ENCODE assay signal across 15 cellular contexts in genomic region chr6:169171951-169172350, GRCh38.
DNase-seq lines count a peak whose midpoint lies in the region; ATAC-seq and TF ChIP-seq lines count a peak whose summit lies in the region.
"Had no signal": no experiment of that assay in that cellular context is flagged by ENCODE, and none has a peak within 500 bp of the region (broad histone marks: within the 10 kb centered on the region; RNA-seq: fewer than 3 reads in every experiment).

No MANE protein-coding gene starts in this region.

- TF ChIP-seq CTCF in AG09309 (IDR thresholded peaks at IDR 0.05; ENCODE audit: control insufficient read depth, insufficient read depth, low read depth, low read length, missing control alignments) (no peak), esophagus muscularis mucosa (IDR thresholded peaks at IDR 0.05) (no peak), WTC11 (IDR thresholded peaks at IDR 0.05) (no peak)

- no peak overlapping the region for H3K27ac Mint-ChIP-seq in effector memory CD8-positive, alpha-beta T cell
- no peak overlapping the region for H3K27ac Mint-ChIP-seq in WTC11
- H3K27ac Mint-ChIP-seq: activated T-cell treated with anti-CD3 and anti-CD28 coated beads, Interleukin-2, amount 50 U/mL, for 24 hours had no signal

- H3K18ac ChIP-seq in trophoblast cell (ENCODE audit: low read length), result no peak overlapping the region

- H2BK120ac ChIP-seq in trophoblast cell (ENCODE audit: insufficient read depth, low read length, poor library complexity), result peak overlapping the region; percentile 61

- no peak overlapping the region for H2AK5ac ChIP-seq in trophoblast cell (ENCODE audit: low read length)

- DNase-seq in AG09309 (ENCODE audit: low read depth), result peak; percentile 90
- DNase-seq in MG63, result peak; percentile 74
- peak; percentile 60 for DNase-seq in esophagus muscularis mucosa (ENCODE audit: extremely low spot score)
- DNase-seq in trophoblast cell, result peak; percentile 53 to 64
- DNase-seq in effector memory CD8-positive, alpha-beta T cell, result no peak
- DNase-seq in SW 1271 (lab: John Stamatoyannopoulos, UW), result no peak
- no peak for DNase-seq in activated naive CD4-positive, alpha-beta T cell (lab: John Stamatoyannopoulos, UW)
- DNase-seq in WTC11 (ENCODE audit: low spot score), result no peak
- DNase-seq: activated T-cell treated with anti-CD3 and anti-CD28 coated beads, Interleukin-2, amount 50 U/mL, for 24 hours; effector memory CD4-positive, alpha-beta T cell; GOT3; MM.1S had no signal

- H3K4me1 Mint-ChIP-seq in effector memory CD8-positive, alpha-beta T cell (ENCODE audit: low read depth in 2 of 2), result no peaks in the 10 kb centered on the region
- H3K4me1 Mint-ChIP-seq in WTC11, result peaks cover 6% of the 10 kb centered on the region

- peaks cover 4% of the 10 kb centered on the region; the same call in 1 of the 2 replicates for H3K9me3 ChIP-seq in MG63
- H3K9me3 ChIP-seq in esophagus muscularis mucosa, result no peaks in the 10 kb centered on the region
- H3K9me3 ChIP-seq in trophoblast cell (ENCODE audit: insufficient read depth, low read depth, low read length), result no peaks in the 10 kb centered on the region
- H3K9me3 ChIP-seq: ovary had no signal

- no peak overlapping the region for H3K4me3 Mint-ChIP-seq in effector memory CD8-positive, alpha-beta T cell
- H3K4me3 Mint-ChIP-seq in WTC11, result no peak overlapping the region
- H3K4me3 Mint-ChIP-seq: activated T-cell treated with anti-CD3 and anti-CD28 coated beads, Interleukin-2, amount 50 U/mL, for 24 hours had no signal

- peaks cover 5% of the 10 kb centered on the region for H3K79me2 ChIP-seq in trophoblast cell (ENCODE audit: control insufficient read depth, insufficient read depth, low read length, poor library complexity)

- no peaks in the 10 kb centered on the region for H3K9me3 Mint-ChIP-seq in effector memory CD8-positive, alpha-beta T cell
- H3K9me3 Mint-ChIP-seq in WTC11, result no peaks in the 10 kb centered on the region
- H3K9me3 Mint-ChIP-seq: activated T-cell treated with anti-CD3 and anti-CD28 coated beads, Interleukin-2, amount 50 U/mL, for 24 hours had no signal

- CTCF ChIA-PET in WTC11 (lab: Charles Lee), result no interaction called here

- intact Hi-C loops in esophagus muscularis mucosa (cut with DNase I), result no loop called here

- no peak overlapping the region for H3K4me2 ChIP-seq in trophoblast cell (ENCODE audit: low read length)

- H3K9ac ChIP-seq in trophoblast cell (ENCODE audit: low read length), result no peak overlapping the region

- no peak for ATAC-seq in effector memory CD8-positive, alpha-beta T cell (replicated peaks)
- ATAC-seq in WTC11, result no peak
- ATAC-seq: activated CD4-positive, CD25-positive, alpha-beta regulatory T cell treated with anti-CD3 and anti-CD28 coated beads, Interleukin-2, amount 50 U/mL, for 24 hours had no signal

- H3K36me3 ChIP-seq in MG63 (peaks cover 46% of the 10 kb centered on the region), esophagus muscularis mucosa (no peaks in the 10 kb centered on the region), trophoblast cell (ENCODE audit: control insufficient read depth in 1 of 2, insufficient read depth in 2 of 2, low read length in 2 of 2) (no peaks in the 10 kb centered on the region)
- H3K36me3 ChIP-seq: ovary had no signal

- H3K14ac ChIP-seq in trophoblast cell (ENCODE audit: low read length), result peak overlapping the region; percentile 53

- no peak overlapping the region for H2AFZ ChIP-seq in trophoblast cell (ENCODE audit: insufficient read depth, low read length, poor library complexity)

- peaks cover 25% of the 10 kb centered on the region for H3K79me1 ChIP-seq in trophoblast cell (ENCODE audit: low read length)

- H3K27ac ChIP-seq in esophagus muscularis mucosa (replicated peaks in 1 of 4), result peak overlapping the region in 2 of 4 donors; percentile 18 to 23
- no peak overlapping the region for H3K27ac ChIP-seq in trophoblast cell (ENCODE audit: low read depth, low read length)
- H3K27ac ChIP-seq: C4-2B had no signal

- TF ChIP-seq EP300 in esophagus muscularis mucosa (IDR thresholded peaks at IDR 0.05), result no peak

- TF ChIP-seq POLR2A in esophagus muscularis mucosa (IDR thresholded peaks at IDR 0.05; ENCODE audit: low read depth), result no peak

- H3K27me3 Mint-ChIP-seq in effector memory CD8-positive, alpha-beta T cell, result peaks cover 43 to 58% of the 10 kb centered on the region in 2 donors
- H3K27me3 Mint-ChIP-seq in WTC11 (ENCODE audit: low read depth), result no peaks in the 10 kb centered on the region

- 90% methylated on average over 8 of the region's 8 CpGs for WGBS in esophagus muscularis mucosa
- WGBS in trophoblast cell (ENCODE audit: extremely low coverage, insufficient coverage, insufficient read length), result no CpG with 5 or more reads among the region's 8 CpGs

- peak overlapping the region; percentile 42 for H2BK5ac ChIP-seq in trophoblast cell (ENCODE audit: low read depth, low read length, poor library complexity)

- no peak overlapping the region for H3K4me3 ChIP-seq in AG09309 (ENCODE audit: control insufficient read depth, low read depth, low read length)
- H3K4me3 ChIP-seq in MG63, result no peak overlapping the region
- H3K4me3 ChIP-seq in esophagus muscularis mucosa, result no peak overlapping the region
- no peak overlapping the region for H3K4me3 ChIP-seq in trophoblast cell (ENCODE audit: low read depth, low read length)
- H3K4me3 ChIP-seq: ovary had no signal

- peak overlapping the region; percentile 44 for H3K4ac ChIP-seq in trophoblast cell (ENCODE audit: low read depth, low read length)

- peak overlapping the region; percentile 74 for H2BK12ac ChIP-seq in trophoblast cell (ENCODE audit: low read length)

- peak overlapping the region; percentile 60 for H4K91ac ChIP-seq in trophoblast cell (ENCODE audit: low read depth, low read length)

- H3K4me1 ChIP-seq in esophagus muscularis mucosa, result peaks cover 0 to 15% (median 12%) of the 10 kb centered on the region in 4 donors
- H3K4me1 ChIP-seq in trophoblast cell (ENCODE audit: control insufficient read depth in 1 of 2, insufficient read depth in 2 of 2, low read length in 2 of 2), result peaks cover 18 to 26% of the 10 kb centered on the region in 2 experiments

- no peaks in the 10 kb centered on the region for H3K36me3 Mint-ChIP-seq in effector memory CD8-positive, alpha-beta T cell (ENCODE audit: insufficient read depth)
- H3K36me3 Mint-ChIP-seq in WTC11, result no peaks in the 10 kb centered on the region

- POLR2A ChIA-PET in WTC11 (lab: Charles Lee), result no interaction called here

- no peak overlapping the region for H4K12ac ChIP-seq in trophoblast cell (ENCODE audit: low read depth, low read length)

- H3K23ac ChIP-seq in trophoblast cell (ENCODE audit: low read length), result no peak overlapping the region

- no peak overlapping the region for H4K8ac ChIP-seq in trophoblast cell (ENCODE audit: low read depth, low read length)

- no peaks in the 10 kb centered on the region for H3K27me3 ChIP-seq in MG63
- H3K27me3 ChIP-seq in esophagus muscularis mucosa, result no peaks in the 10 kb centered on the region
- no peaks in the 10 kb centered on the region for H3K27me3 ChIP-seq in trophoblast cell (ENCODE audit: insufficient read depth, low read length)
- H3K27me3 ChIP-seq: ovary had no signal

TF ChIP-seq in WTC11, 78 proteins besides CTCF, POLR2A, EP300 and RAD21:
- TF ChIP-seq ATF3 (CRISPR knock-in tag; conservative IDR thresholded peaks at IDR 0.05), result no peak
- TF ChIP-seq CBFB (CRISPR knock-in tag; IDR thresholded peaks at IDR 0.05; ENCODE audit: low read depth), result no peak
- no peak for TF ChIP-seq ETV6 (CRISPR knock-in tag; IDR thresholded peaks at IDR 0.05)
- no peak for TF ChIP-seq GRHL2 (CRISPR knock-in tag; IDR thresholded peaks at IDR 0.05; ENCODE audit: insufficient replicate concordance, severe bottlenecking)
- TF ChIP-seq, protein P1, sequence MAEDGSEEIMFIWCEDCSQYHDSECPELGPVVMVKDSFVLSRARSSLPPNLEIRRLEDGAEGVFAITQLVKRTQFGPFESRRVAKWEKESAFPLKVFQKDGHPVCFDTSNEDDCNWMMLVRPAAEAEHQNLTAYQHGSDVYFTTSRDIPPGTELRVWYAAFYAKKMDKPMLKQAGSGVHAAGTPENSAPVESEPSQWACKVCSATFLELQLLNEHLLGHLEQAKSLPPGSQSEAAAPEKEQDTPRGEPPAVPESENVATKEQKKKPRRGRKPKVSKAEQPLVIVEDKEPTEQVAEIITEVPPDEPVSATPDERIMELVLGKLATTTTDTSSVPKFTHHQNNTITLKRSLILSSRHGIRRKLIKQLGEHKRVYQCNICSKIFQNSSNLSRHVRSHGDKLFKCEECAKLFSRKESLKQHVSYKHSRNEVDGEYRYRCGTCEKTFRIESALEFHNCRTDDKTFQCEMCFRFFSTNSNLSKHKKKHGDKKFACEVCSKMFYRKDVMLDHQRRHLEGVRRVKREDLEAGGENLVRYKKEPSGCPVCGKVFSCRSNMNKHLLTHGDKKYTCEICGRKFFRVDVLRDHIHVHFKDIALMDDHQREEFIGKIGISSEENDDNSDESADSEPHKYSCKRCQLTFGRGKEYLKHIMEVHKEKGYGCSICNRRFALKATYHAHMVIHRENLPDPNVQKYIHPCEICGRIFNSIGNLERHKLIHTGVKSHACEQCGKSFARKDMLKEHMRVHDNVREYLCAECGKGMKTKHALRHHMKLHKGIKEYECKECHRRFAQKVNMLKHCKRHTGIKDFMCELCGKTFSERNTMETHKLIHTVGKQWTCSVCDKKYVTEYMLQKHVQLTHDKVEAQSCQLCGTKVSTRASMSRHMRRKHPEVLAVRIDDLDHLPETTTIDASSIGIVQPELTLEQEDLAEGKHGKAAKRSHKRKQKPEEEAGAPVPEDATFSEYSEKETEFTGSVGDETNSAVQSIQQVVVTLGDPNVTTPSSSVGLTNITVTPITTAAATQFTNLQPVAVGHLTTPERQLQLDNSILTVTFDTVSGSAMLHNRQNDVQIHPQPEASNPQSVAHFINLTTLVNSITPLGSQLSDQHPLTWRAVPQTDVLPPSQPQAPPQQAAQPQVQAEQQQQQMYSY (CRISPR knock-in tag; IDR thresholded peaks at IDR 0.05), result no peak
- no peak for TF ChIP-seq GABPB1 (CRISPR knock-in tag; IDR thresholded peaks at IDR 0.05)
TF ChIP-seq in WTC11: peak in this region for 0.

Comparison
In these comparisons a context has a peak if more than half of its experiments do, and no peak if none do; other contexts are left out.
1. DNase-seq: peak in AG09309 (single experiment), MG63 (single experiment), esophagus muscularis mucosa (single experiment) and trophoblast cell (2 of 2); none in effector memory CD8-positive, alpha-beta T cell (0 of 3), SW 1271 (0 of 2), activated naive CD4-positive, alpha-beta T cell (0 of 4) and WTC11 (single experiment).